In genomic region chr19:18543814-18544475, GRCh38 we compare ENCODE assay signal across 8 cellular contexts. TPM values are rescaled to one million over a fixed set of nuclear protein-coding genes. Genes with fewer than 3 reads are reported as not detected.
DNase-seq lines count a peak whose midpoint lies in the region; ATAC-seq and TF ChIP-seq lines count a peak whose summit lies in the region.

No MANE protein-coding gene starts in this region.

- 18% methylated on average over 6 of the region's 12 CpGs for WGBS in esophagus muscularis mucosa

- H3K4me1 ChIP-seq in esophagus muscularis mucosa: peaks cover 13 to 25% (median 24%) of the 10 kb centered on the region in 4 donors

- H3K27ac ChIP-seq in esophagus muscularis mucosa (replicated peaks in 1 of 4): peak overlapping the region; percentile 93 to 96 (median 94)

- no peaks in the 10 kb centered on the region for H3K9me3 Mint-ChIP-seq in natural killer cell treated with Interleukin-12 subunit alpha and Interleukin-12 subunit beta and Interleukin-15 and Interleukin-18, amount 100 ng/mL, for 72 hours

- H3K4me3 Mint-ChIP-seq in natural killer cell treated with Interleukin-12 subunit alpha and Interleukin-12 subunit beta and Interleukin-15 and Interleukin-18, amount 100 ng/mL, for 72 hours: peak overlapping the region; percentile 92

- peaks cover 15 to 28% (median 27%) of the 10 kb centered on the region in 4 donors for H3K36me3 ChIP-seq in esophagus muscularis mucosa

- TF ChIP-seq CTCF in esophagus muscularis mucosa (IDR thresholded peaks at IDR 0.05): no peak

- DNase-seq in Ammon's horn (ENCODE audit: low spot score) (peak; percentile 49), NOMO-1 treated with dmso at 0.1 percent for 144 hours (lab: John Stamatoyannopoulos, UW; ENCODE audit: unreplicated experiment) (peak; percentile 82), esophagus muscularis mucosa (ENCODE audit: extremely low spot score) (no peak), superior temporal gyrus (ENCODE audit: extremely low spot score) (peak; percentile 47)
- DNase-seq in activated CD8-positive, alpha-beta memory T cell treated with anti-CD3 and anti-CD28 coated beads, Interleukin-2, amount 50 U/mL, for 24 hours (ENCODE audit: extremely low read depth): peak; percentile 39
- peak; percentile 82 for DNase-seq in natural killer cell treated with Interleukin-12 subunit alpha and Interleukin-12 subunit beta and Interleukin-15 and Interleukin-18, amount 100 ng/mL, for 72 hours (ENCODE audit: low spot score)

- peak overlapping the region; percentile 78 to 95 (median 86) for H3K4me3 ChIP-seq in esophagus muscularis mucosa

- no peak for TF ChIP-seq EP300 in esophagus muscularis mucosa (IDR thresholded peaks at IDR 0.05)

- ATAC-seq in GM19023 (IDR thresholded peaks at IDR 0.05; ENCODE audit: unreplicated experiment) (peak; percentile 47), HG03196 (IDR thresholded peaks at IDR 0.05; ENCODE audit: unreplicated experiment) (peak; percentile 46)
- ATAC-seq in natural killer cell treated with Interleukin-12 subunit alpha and Interleukin-12 subunit beta and Interleukin-15 and Interleukin-18, amount 100 ng/mL, for 72 hours: peak; percentile 79 to 85

- peak overlapping the region; percentile 85 to 93 for H3K27ac Mint-ChIP-seq in natural killer cell treated with Interleukin-12 subunit alpha and Interleukin-12 subunit beta and Interleukin-15 and Interleukin-18, amount 100 ng/mL, for 72 hours

- H3K27me3 Mint-ChIP-seq in natural killer cell treated with Interleukin-12 subunit alpha and Interleukin-12 subunit beta and Interleukin-15 and Interleukin-18, amount 100 ng/mL, for 72 hours: no peaks in the 10 kb centered on the region

- H3K4me1 Mint-ChIP-seq in natural killer cell treated with Interleukin-12 subunit alpha and Interleukin-12 subunit beta and Interleukin-15 and Interleukin-18, amount 100 ng/mL, for 72 hours (ENCODE audit: low read depth in 2 of 2): peaks cover 24 to 26% of the 10 kb centered on the region in 2 donors

- TF ChIP-seq POLR2A in esophagus muscularis mucosa (IDR thresholded peaks at IDR 0.05; ENCODE audit: low read depth): no peak

- no peaks in the 10 kb centered on the region for H3K36me3 Mint-ChIP-seq in natural killer cell treated with Interleukin-12 subunit alpha and Interleukin-12 subunit beta and Interleukin-15 and Interleukin-18, amount 100 ng/mL, for 72 hours

- no peaks in the 10 kb centered on the region for H3K27me3 ChIP-seq in esophagus muscularis mucosa

- intact Hi-C loops in esophagus muscularis mucosa (cut with DNase I): no loop called here

- no peaks in the 10 kb centered on the region for H3K9me3 ChIP-seq in esophagus muscularis mucosa

RNA-seq across cellular contexts. Expression of gene FKBP8, which starts 0.6 kb away (rescaled TPM):
- 100 to 1,000 TPM; 420 to 568 (median 430) TPM for total RNA-seq in esophagus muscularis mucosa
- total RNA-seq in natural killer cell treated with Interleukin-12 subunit alpha and Interleukin-12 subunit beta and Interleukin-15 and Interleukin-18, amount 100 ng/mL, for 72 hours: 100 to 1,000 TPM; 199 to 208 TPM

RNA-seq across cellular contexts. Expression of gene KXD1, which starts 13.7 kb away (rescaled TPM):
- total RNA-seq in esophagus muscularis mucosa: 100 to 1,000 TPM; 129 to 155 (median 149) TPM
- 100 to 1,000 TPM; 105 to 144 TPM for total RNA-seq in natural killer cell treated with Interleukin-12 subunit alpha and Interleukin-12 subunit beta and Interleukin-15 and Interleukin-18, amount 100 ng/mL, for 72 hours

RNA-seq across cellular contexts. Expression of gene ELL, which starts 22.1 kb away (rescaled TPM):
- 10 to 100 TPM in 3 of 4 donors, 1 to 10 TPM in 1; 9.1 to 35.1 (median 20.1) TPM for total RNA-seq in esophagus muscularis mucosa
- total RNA-seq in natural killer cell treated with Interleukin-12 subunit alpha and Interleukin-12 subunit beta and Interleukin-15 and Interleukin-18, amount 100 ng/mL, for 72 hours: 10 to 100 TPM; 52.3 to 75.2 TPM

RNA-seq across cellular contexts. Expression of gene UBA52, which starts 27.7 kb away (rescaled TPM):
- 100 to 1,000 TPM; 560 to 800 (median 665) TPM for total RNA-seq in esophagus muscularis mucosa
- total RNA-seq in natural killer cell treated with Interleukin-12 subunit alpha and Interleukin-12 subunit beta and Interleukin-15 and Interleukin-18, amount 100 ng/mL, for 72 hours: 1,000 to 10,000 TPM; 1,148 to 1,390 TPM

RNA-seq across cellular contexts. Expression of gene REX1BD, which starts 44.7 kb away (rescaled TPM):
- 10 to 100 TPM; 56.1 to 77.7 (median 67.0) TPM for total RNA-seq in esophagus muscularis mucosa
- total RNA-seq in natural killer cell treated with Interleukin-12 subunit alpha and Interleukin-12 subunit beta and Interleukin-15 and Interleukin-18, amount 100 ng/mL, for 72 hours: 100 to 1,000 TPM in 1 of 2 donors, 10 to 100 TPM in 1; 81.5 to 104 TPM
